ENCODE assay signal across 18 cellular contexts in the genomic region with DNA sequence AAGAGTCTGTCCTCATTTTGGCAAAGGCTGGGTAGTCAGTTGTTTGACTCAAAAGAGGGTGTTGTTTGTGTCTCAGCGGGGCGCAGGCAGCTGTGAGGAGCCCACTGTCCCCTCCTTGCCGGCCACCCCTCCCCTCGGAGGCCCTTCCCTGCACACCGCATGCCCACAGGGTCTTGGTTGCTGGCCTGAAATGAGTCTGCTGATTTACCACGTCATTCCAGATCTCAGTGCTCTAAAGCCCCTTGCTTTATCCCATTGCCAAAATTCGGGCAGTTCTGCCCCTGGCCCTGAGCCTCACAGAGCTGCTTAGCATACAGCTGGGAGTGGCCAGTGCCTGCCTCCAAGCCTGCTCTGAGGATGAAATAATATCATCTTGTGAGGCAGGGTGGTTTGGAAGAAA.
DNase-seq lines count a peak whose midpoint lies in the region; ATAC-seq lines count a peak whose summit lies in the region.
"Had no signal": no experiment of that assay in that cellular context is flagged by ENCODE, and none has a peak within 500 bp of the region (broad histone marks: within the 10 kb centered on the region; RNA-seq: fewer than 3 reads in every experiment).

No MANE protein-coding gene starts in this region.

- intact Hi-C loops in Right ventricle myocardium superior (cut with DNase I) (no loop called here), left ventricle myocardium superior (cut with micrococcal nuclease) (no loop called here)

- DNase-seq in Right ventricle myocardium superior (peak; percentile 42), left ventricle myocardium superior (no peak), astrocyte of the hippocampus (ENCODE audit: low read depth, low spot score) (peak; percentile 35), islet precursor cell (no peak)
- DNase-seq in activated CD4-positive, alpha-beta T cell treated with anti-CD3 and anti-CD28 coated beads for 1 hour = no peak
- DNase-seq: activated CD4-positive, alpha-beta T cell treated with anti-CD3 and anti-CD28 coated beads for 4 hours; HCEC 1CT; lower lobe of right lung; naive thymus-derived CD8-positive, alpha-beta T cell; NCI-H1930; NCI-H526; PC-3; SK-N-SH; stimulated activated CD4-positive, alpha-beta T cell treated with anti-CD3 and anti-CD28 coated beads, Interleukin-15, amount 100 ng/mL, for 24 hours; stimulated activated naive B cell treated with anti-CD40 and anti-IgM and Interleukin-4, amounts not matched to agents 10 μg/mL and 1 μg/mL and 100 μg/mL, for 72 hours had no signal

- ATAC-seq in Right ventricle myocardium superior (ENCODE audit: poor library complexity) (no peak), left ventricle myocardium superior (no peak), GM18868 (IDR thresholded peaks at IDR 0.05; ENCODE audit: unreplicated experiment) (no peak), HG02870 (IDR thresholded peaks at IDR 0.05; ENCODE audit: unreplicated experiment) (no peak)
- ATAC-seq: lower lobe of right lung; naive thymus-derived CD8-positive, alpha-beta T cell; PC-3; stimulated activated naive B cell treated with anti-CD40 and anti-IgM and Interleukin-4, amounts not matched to agents 10 μg/mL and 1 μg/mL and 100 μg/mL, for 72 hours had no signal

- H3K27ac ChIP-seq in layer of hippocampus (ENCODE audit: low read depth, low read length) = peak overlapping the region; percentile 42
- H3K27ac ChIP-seq: lower lobe of right lung had no signal

- H3K27me3 ChIP-seq in layer of hippocampus (ENCODE audit: control insufficient read depth, insufficient read depth, low read length) = no peaks in the 10 kb centered on the region

Comparison
In these comparisons a context has a peak if more than half of its experiments do, and no peak if none do; other contexts are left out.
1. DNase-seq: peak in Right ventricle myocardium superior (single experiment) and astrocyte of the hippocampus (single experiment); none in left ventricle myocardium superior (single experiment), islet precursor cell (single experiment) and activated CD4-positive, alpha-beta T cell treated with anti-CD3 and anti-CD28 coated beads for 1 hour (single experiment).